ENCODE assay signal across 8 cellular contexts in the genomic region with DNA sequence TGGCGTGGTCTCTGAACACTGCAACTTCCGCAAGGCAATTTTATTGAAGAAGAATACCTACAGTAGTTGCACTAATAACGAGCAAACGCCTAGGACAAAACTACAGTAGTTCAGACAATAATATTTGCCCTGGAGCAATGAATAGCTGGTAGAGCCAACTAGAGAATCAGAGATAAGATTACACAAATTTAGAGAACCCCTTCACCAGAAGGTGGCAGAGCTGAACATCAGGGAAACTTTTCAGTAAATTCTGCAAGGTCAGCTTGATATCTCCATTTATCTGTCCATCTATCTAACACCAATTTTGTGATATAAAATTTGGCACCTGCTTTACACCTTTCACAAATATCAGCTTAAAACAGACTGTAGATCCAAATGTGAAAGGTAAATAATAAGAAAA. TPM values are rescaled to one million over a fixed set of nuclear protein-coding genes. Genes with fewer than 3 reads are reported as not detected.
DNase-seq lines count a peak whose midpoint lies in the region; ATAC-seq, FAIRE-seq and TF ChIP-seq lines count a peak whose summit lies in the region.

No MANE protein-coding gene starts in this region.

- no peaks in the 10 kb centered on the region for H3K27me3 ChIP-seq in GM12878 (replicated peaks in 1 of 2; ENCODE audit: control insufficient read depth in 2 of 2, insufficient read depth in 2 of 2, low read length in 1 of 2)

- SMC1A ChIA-PET in GM12878 (lab: Charles Lee; ENCODE audit: uncharacterized antibody, unreplicated experiment): interaction anchor here (1.1 to 1.4 kb wide), 3 partner anchors 54 to 639 kb away, joined by 3 read pairs; no protein-coding TSS in a partner anchor

- no peak overlapping the region for H3K4me3 ChIP-seq in GM12865 (ENCODE audit: low read depth, low read length)
- no peak overlapping the region for H3K4me3 ChIP-seq in GM12878
- H3K4me3 ChIP-seq in mucosa of descending colon: no peak overlapping the region

- no peaks in the 10 kb centered on the region for H3K36me3 Mint-ChIP-seq in stimulated activated effector memory CD8-positive, alpha-beta T cell treated with anti-CD3 and anti-CD28 coated beads, Interleukin-12 subunit alpha, Interleukin-12 subunit beta, amount 100 ng/mL, for 72 hours
- no peaks in the 10 kb centered on the region for H3K36me3 Mint-ChIP-seq in T-helper 2 cell treated with Interferon-gamma antibody and Interleukin-4, amounts not matched to agents 5 μg/mL and 100 μg/mL, for 36 hours (ENCODE audit: low read depth)

- H3K4me1 Mint-ChIP-seq in stimulated activated effector memory CD8-positive, alpha-beta T cell treated with anti-CD3 and anti-CD28 coated beads, Interleukin-12 subunit alpha, Interleukin-12 subunit beta, amount 100 ng/mL, for 72 hours: no peaks in the 10 kb centered on the region
- no peaks in the 10 kb centered on the region for H3K4me1 Mint-ChIP-seq in T-helper 2 cell treated with Interferon-gamma antibody and Interleukin-4, amounts not matched to agents 5 μg/mL and 100 μg/mL, for 36 hours (ENCODE audit: low read depth)

- no peak overlapping the region for H3K4me3 Mint-ChIP-seq in stimulated activated effector memory CD8-positive, alpha-beta T cell treated with anti-CD3 and anti-CD28 coated beads, Interleukin-12 subunit alpha, Interleukin-12 subunit beta, amount 100 ng/mL, for 72 hours
- no peak overlapping the region for H3K4me3 Mint-ChIP-seq in T-helper 2 cell treated with Interferon-gamma antibody and Interleukin-4, amounts not matched to agents 5 μg/mL and 100 μg/mL, for 36 hours

- no peak for TF ChIP-seq RAD21 in GM12878 (IDR thresholded peaks at IDR 0.05; ENCODE audit: insufficient read depth, low read depth, low read length)

- no peak overlapping the region for H3K9ac ChIP-seq in GM12878 (ENCODE audit: control insufficient read depth, insufficient read depth, low read length)

- TF ChIP-seq POLR2A in GM12878 (IDR thresholded peaks at IDR 0.05; ENCODE audit: low read depth, low read length): no peak

- in situ Hi-C loops in GM12878 (cut with MboI): no loop called here

- RAD21 ChIA-PET in GM12878 (lab: Charles Lee; ENCODE audit: unreplicated experiment): no interaction called here

- TF ChIP-seq EP300 in GM12878 (IDR thresholded peaks at IDR 0.05; ENCODE audit: borderline replicate concordance in 1 of 2, control insufficient read depth in 1 of 2, low read depth in 2 of 2, low read length in 2 of 2): no peak

- POLR2A ChIA-PET in GM12878 (lab: Charles Lee): no interaction called here

- TF ChIP-seq CTCF in GM12865 (IDR thresholded peaks at IDR 0.05; ENCODE audit: insufficient read depth, low read depth, low read length, missing control alignments): no peak
- TF ChIP-seq CTCF in GM12878 (IDR thresholded peaks at IDR 0.05 in 2 of 3, conservative IDR thresholded peaks at IDR 0.05 in 1 of 3; ENCODE audit: control insufficient read depth in 2 of 3, extremely low read depth in 1 of 3, insufficient read depth in 1 of 3, low read depth in 3 of 3, low read length in 3 of 3): peak; percentile 11 to 36 (median 34); a peak in 4 of 6 replicates
- no peak for TF ChIP-seq CTCF in mucosa of descending colon (IDR thresholded peaks at IDR 0.05)

- no peaks in the 10 kb centered on the region for H3K36me3 ChIP-seq in GM12878 (ENCODE audit: control insufficient read depth in 2 of 2, insufficient read depth in 2 of 2, low read length in 1 of 2)
- H3K36me3 ChIP-seq in mucosa of descending colon (ENCODE audit: low read depth): no peaks in the 10 kb centered on the region

- no peaks in the 10 kb centered on the region for H3K79me2 ChIP-seq in GM12878 (ENCODE audit: control insufficient read depth, insufficient read depth, low read length)

- FAIRE-seq in GM12878 (lab: Jason Lieb, UNC): no peak

- H3K9me3 ChIP-seq in GM12878 (replicated peaks; ENCODE audit: control insufficient read depth, insufficient read depth, low read length): no peaks in the 10 kb centered on the region
- no peaks in the 10 kb centered on the region for H3K9me3 ChIP-seq in mucosa of descending colon

- H3K27me3 Mint-ChIP-seq in T-helper 2 cell treated with Interferon-gamma antibody and Interleukin-4, amounts not matched to agents 5 μg/mL and 100 μg/mL, for 36 hours (ENCODE audit: low read depth): no peaks in the 10 kb centered on the region

- 15% methylated on average over 4 of the region's 4 CpGs for WGBS in GM12878 (ENCODE audit: insufficient coverage, insufficient replicate concordance, low lambda C conversion rate, missing lambda C conversion rate)

- H2AFZ ChIP-seq in GM12878 (ENCODE audit: control insufficient read depth, low read depth, low read length): no peak overlapping the region

- BruUV-seq in GM12878 (replicated peaks; lab: Mats Ljungman, UMichigan): no TSS peak

- CTCF ChIA-PET in GM12878 (lab: Yijun Ruan, JAX): interaction anchor here (0.9 to 1.4 kb wide), 4 partner anchors 9 to 429 kb away, joined by 3 to 5 read pairs (median 3); no protein-coding TSS in a partner anchor

- ATAC-seq in GM12878 (peak; percentile 53; the same call in 2 of the 3 replicates), mucosa of descending colon (peak; percentile 36)
- no peak for ATAC-seq in stimulated activated effector memory CD8-positive, alpha-beta T cell treated with anti-CD3 and anti-CD28 coated beads, Interleukin-12 subunit alpha, Interleukin-12 subunit beta, amount 100 ng/mL, for 72 hours

- H3K27ac ChIP-seq in GM12878 (ENCODE audit: control insufficient read depth, insufficient read depth): no peak overlapping the region

- no peaks in the 10 kb centered on the region for H3K4me1 ChIP-seq in GM12878 (ENCODE audit: control insufficient read depth, insufficient read depth, low read length)
- H3K4me1 ChIP-seq in mucosa of descending colon (ENCODE audit: low read depth): no peaks in the 10 kb centered on the region

- intact Hi-C loops in GM12878 (cut with micrococcal nuclease; ENCODE audit: unreplicated experiment): loop anchor here (5.0 kb wide), 2 partner anchors 312 to 642 kb away; no protein-coding TSS in a partner anchor
- intact Hi-C loops in mucosa of descending colon (cut with DNase I, micrococcal nuclease): no loop called here

- H3K4me2 ChIP-seq in GM12878 (ENCODE audit: control insufficient read depth, insufficient read depth): no peak overlapping the region

- H3K27ac Mint-ChIP-seq in stimulated activated effector memory CD8-positive, alpha-beta T cell treated with anti-CD3 and anti-CD28 coated beads, Interleukin-12 subunit alpha, Interleukin-12 subunit beta, amount 100 ng/mL, for 72 hours: no peak overlapping the region
- H3K27ac Mint-ChIP-seq in T-helper 2 cell treated with Interferon-gamma antibody and Interleukin-4, amounts not matched to agents 5 μg/mL and 100 μg/mL, for 36 hours: no peak overlapping the region

- H3K9me3 Mint-ChIP-seq in stimulated activated effector memory CD8-positive, alpha-beta T cell treated with anti-CD3 and anti-CD28 coated beads, Interleukin-12 subunit alpha, Interleukin-12 subunit beta, amount 100 ng/mL, for 72 hours: peaks cover 6% of the 10 kb centered on the region
- no peaks in the 10 kb centered on the region for H3K9me3 Mint-ChIP-seq in T-helper 2 cell treated with Interferon-gamma antibody and Interleukin-4, amounts not matched to agents 5 μg/mL and 100 μg/mL, for 36 hours

- no peaks in the 10 kb centered on the region for H4K20me1 ChIP-seq in GM12878 (ENCODE audit: control insufficient read depth, insufficient read depth)

- DNase-seq in GM12865 (ENCODE audit: low read depth) (peak; percentile 1), NCI-H146 treated with DMSO at 0.1 percent for 48 hours (lab: John Stamatoyannopoulos, UW; ENCODE audit: unreplicated experiment) (peak; percentile 56), GM12878 (ENCODE audit: low read depth, low spot score) (no peak), mucosa of descending colon (peak in 1 of 3 donors; percentile 66), T1000 (lab: John Stamatoyannopoulos, UW) (no peak), SKM-1 treated with dmso at 0.1 percent for 144 hours (lab: John Stamatoyannopoulos, UW; ENCODE audit: unreplicated experiment) (no peak)
- no peak for DNase-seq in stimulated activated effector memory CD8-positive, alpha-beta T cell treated with anti-CD3 and anti-CD28 coated beads, Interleukin-12 subunit alpha, Interleukin-12 subunit beta, amount 100 ng/mL, for 72 hours (ENCODE audit: low spot score in 2 of 2)
- no peak for DNase-seq in T-helper 2 cell treated with Interferon-gamma antibody and Interleukin-4, amounts not matched to agents 5 μg/mL and 100 μg/mL, for 36 hours (ENCODE audit: low spot score)

TF ChIP-seq in GM12878, 131 proteins besides CTCF, POLR2A, EP300 and RAD21 (continues in another document):
- TF ChIP-seq MTA2 (IDR thresholded peaks at IDR 0.05; ENCODE audit: low read depth) (no peak), CHD1 (IDR thresholded peaks at IDR 0.05; ENCODE audit: low read depth, low read length) (no peak), MEF2B (IDR thresholded peaks at IDR 0.05; ENCODE audit: partially characterized antibody, poor library complexity, severe bottlenecking) (no peak), HDAC2 (IDR thresholded peaks at IDR 0.05) (no peak), ZNF622 (IDR thresholded peaks at IDR 0.05) (no peak)
- TF ChIP-seq, protein P1, sequence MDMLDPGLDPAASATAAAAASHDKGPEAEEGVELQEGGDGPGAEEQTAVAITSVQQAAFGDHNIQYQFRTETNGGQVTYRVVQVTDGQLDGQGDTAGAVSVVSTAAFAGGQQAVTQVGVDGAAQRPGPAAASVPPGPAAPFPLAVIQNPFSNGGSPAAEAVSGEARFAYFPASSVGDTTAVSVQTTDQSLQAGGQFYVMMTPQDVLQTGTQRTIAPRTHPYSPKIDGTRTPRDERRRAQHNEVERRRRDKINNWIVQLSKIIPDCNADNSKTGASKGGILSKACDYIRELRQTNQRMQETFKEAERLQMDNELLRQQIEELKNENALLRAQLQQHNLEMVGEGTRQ (IDR thresholded peaks at IDR 0.05; ENCODE audit: borderline replicate concordance, low read depth, low read length): no peak

RNA-seq across cellular contexts. Expression of a gene that starts 43.8 kb away (rescaled TPM):
- total RNA-seq in GM12878 (2013; cell fraction: nucleolus; rRNA removed): not detected in 2 replicates
- not detected in 2 replicates for total RNA-seq in GM12878 (2014; rRNA removed)
- not detected in 2 replicates for total RNA-seq in GM12878 (2014; rRNA removed; fragmentation: Illumina TruSeq; extraction: Trizol)
- not detected in 2 replicates for total RNA-seq in GM12878 (2021)
- not detected for polyA plus RNA-seq in GM12878 (2011; ENCODE audit: low read depth)
- polyA plus RNA-seq in GM12878 (2011; rRNA removed): not detected in 2 replicates
- not detected in 2 replicates for polyA plus RNA-seq in GM12878 (2011; cell fraction: cytosol; rRNA removed)
- polyA plus RNA-seq in GM12878 (2011; cell fraction: nucleus; rRNA removed): not detected in 2 replicates
- not detected in 2 replicates for polyA plus RNA-seq in GM12878 (2012)
- polyA plus RNA-seq in GM12878 (2014; fragmentation: Illumina TruSeq; extraction: Trizol): 0.01 TPM in 1 of 2 replicates, not detected in the other
- not detected for polyA plus RNA-seq in GM12878 (2014; fragmentation: Nextera tagmentation; extraction: Ambion mirVana)
- polyA plus RNA-seq in GM12878 (2014; rRNA removed): not detected in 2 replicates
- not detected for polyA plus RNA-seq in GM12878 (2016; fragmentation: Nextera tagmentation; extraction: Ambion mirVana)
- polyA minus RNA-seq in GM12878 (2011; rRNA and poly(A)+ RNA removed): not detected in 2 replicates
- not detected in 2 replicates for polyA minus RNA-seq in GM12878 (2011; cell fraction: cytosol; rRNA and poly(A)+ RNA removed)
- not detected in 2 replicates for polyA minus RNA-seq in GM12878 (2011; cell fraction: nucleus; rRNA and poly(A)+ RNA removed)
- total RNA-seq in mucosa of descending colon: 10 to 100 TPM in 1 of 3 donors, 1 to 10 TPM in 1, under 1 TPM in 1; 0.78 to 22.2 (median 2.2) TPM

Comparison
In these comparisons a context has a peak if more than half of its experiments do, and no peak if none do; other contexts are left out.
1. DNase-seq: peak in GM12865 (single experiment) and NCI-H146 treated with DMSO at 0.1 percent for 48 hours (single experiment); none in GM12878 (single experiment), stimulated activated effector memory CD8-positive, alpha-beta T cell treated with anti-CD3 and anti-CD28 coated beads, Interleukin-12 subunit alpha, Interleukin-12 subunit beta, amount 100 ng/mL, for 72 hours (0 of 2), T1000 (single experiment), T-helper 2 cell treated with Interferon-gamma antibody and Interleukin-4, amounts not matched to agents 5 μg/mL and 100 μg/mL, for 36 hours (single experiment) and SKM-1 treated with dmso at 0.1 percent for 144 hours (single experiment).
2. CTCF ChIP-seq: peak in GM12878 (3 of 3); none in GM12865 (single experiment) and mucosa of descending colon (single experiment).